ENCODE assay signal across 2 cellular contexts in the genomic region with DNA sequence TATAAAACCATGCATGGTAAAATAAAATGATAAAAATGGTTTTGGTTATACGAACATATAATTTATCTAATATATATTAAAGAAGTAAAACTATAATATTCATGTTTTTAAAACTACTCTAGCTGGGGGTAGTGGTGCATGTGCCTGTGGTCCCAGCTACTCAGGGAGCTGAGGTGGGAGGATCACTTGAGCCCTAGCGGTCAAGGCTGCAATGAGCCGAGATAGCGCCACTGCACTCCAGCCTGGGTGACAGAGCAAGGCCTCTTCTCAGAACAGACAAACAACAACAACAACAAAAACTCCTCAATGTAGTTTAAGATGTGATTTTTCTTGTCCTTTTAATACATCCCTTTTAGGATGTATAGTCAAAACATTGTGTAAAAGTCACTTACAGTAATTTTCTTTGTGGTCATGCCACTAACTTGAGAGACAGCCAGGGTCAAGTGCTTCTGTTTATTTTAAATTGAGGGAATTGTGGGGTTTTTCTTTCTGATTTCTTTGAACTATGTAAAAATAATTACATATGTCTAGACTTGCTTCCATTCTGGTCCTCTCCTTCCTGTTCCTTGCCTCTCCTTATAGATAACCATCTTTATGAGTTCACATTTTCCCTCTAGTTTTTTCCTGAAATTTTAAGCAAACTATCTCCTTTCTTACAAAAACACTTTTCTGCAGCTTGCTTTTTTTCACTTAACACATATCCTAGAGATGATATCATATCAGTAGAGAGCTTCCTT.
TF ChIP-seq lines count a peak whose summit lies in the region.

No MANE protein-coding gene starts in this region.

TF ChIP-seq in WTC11, 78 proteins besides CTCF, POLR2A, EP300 and RAD21:
- TF ChIP-seq PREB (CRISPR knock-in tag; IDR thresholded peaks at IDR 0.05; ENCODE audit: borderline replicate concordance) (no peak), CBFB (CRISPR knock-in tag; IDR thresholded peaks at IDR 0.05; ENCODE audit: low read depth) (no peak), ZNF671 (CRISPR knock-in tag; IDR thresholded peaks at IDR 0.05) (no peak), JAZF1 (CRISPR knock-in tag; IDR thresholded peaks at IDR 0.05) (no peak), ZNF232 (CRISPR knock-in tag; IDR thresholded peaks at IDR 0.05) (no peak), NFE2L1 (CRISPR knock-in tag; IDR thresholded peaks at IDR 0.05) (no peak), ZBTB43 (CRISPR knock-in tag; IDR thresholded peaks at IDR 0.05) (no peak), KAT7 (CRISPR knock-in tag; IDR thresholded peaks at IDR 0.05; ENCODE audit: borderline replicate concordance) (no peak)
- TF ChIP-seq, protein P1, sequence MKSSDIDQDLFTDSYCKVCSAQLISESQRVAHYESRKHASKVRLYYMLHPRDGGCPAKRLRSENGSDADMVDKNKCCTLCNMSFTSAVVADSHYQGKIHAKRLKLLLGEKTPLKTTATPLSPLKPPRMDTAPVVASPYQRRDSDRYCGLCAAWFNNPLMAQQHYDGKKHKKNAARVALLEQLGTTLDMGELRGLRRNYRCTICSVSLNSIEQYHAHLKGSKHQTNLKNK (CRISPR knock-in tag; IDR thresholded peaks at IDR 0.05) = no peak
- TF ChIP-seq, protein P2, sequence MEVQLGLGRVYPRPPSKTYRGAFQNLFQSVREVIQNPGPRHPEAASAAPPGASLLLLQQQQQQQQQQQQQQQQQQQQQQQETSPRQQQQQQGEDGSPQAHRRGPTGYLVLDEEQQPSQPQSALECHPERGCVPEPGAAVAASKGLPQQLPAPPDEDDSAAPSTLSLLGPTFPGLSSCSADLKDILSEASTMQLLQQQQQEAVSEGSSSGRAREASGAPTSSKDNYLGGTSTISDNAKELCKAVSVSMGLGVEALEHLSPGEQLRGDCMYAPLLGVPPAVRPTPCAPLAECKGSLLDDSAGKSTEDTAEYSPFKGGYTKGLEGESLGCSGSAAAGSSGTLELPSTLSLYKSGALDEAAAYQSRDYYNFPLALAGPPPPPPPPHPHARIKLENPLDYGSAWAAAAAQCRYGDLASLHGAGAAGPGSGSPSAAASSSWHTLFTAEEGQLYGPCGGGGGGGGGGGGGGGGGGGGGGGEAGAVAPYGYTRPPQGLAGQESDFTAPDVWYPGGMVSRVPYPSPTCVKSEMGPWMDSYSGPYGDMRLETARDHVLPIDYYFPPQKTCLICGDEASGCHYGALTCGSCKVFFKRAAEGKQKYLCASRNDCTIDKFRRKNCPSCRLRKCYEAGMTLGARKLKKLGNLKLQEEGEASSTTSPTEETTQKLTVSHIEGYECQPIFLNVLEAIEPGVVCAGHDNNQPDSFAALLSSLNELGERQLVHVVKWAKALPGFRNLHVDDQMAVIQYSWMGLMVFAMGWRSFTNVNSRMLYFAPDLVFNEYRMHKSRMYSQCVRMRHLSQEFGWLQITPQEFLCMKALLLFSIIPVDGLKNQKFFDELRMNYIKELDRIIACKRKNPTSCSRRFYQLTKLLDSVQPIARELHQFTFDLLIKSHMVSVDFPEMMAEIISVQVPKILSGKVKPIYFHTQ (CRISPR knock-in tag; IDR thresholded peaks at IDR 0.05) = no peak

TF ChIP-seq in H1, 55 proteins besides CTCF, POLR2A, EP300 and RAD21:
- no peak for TF ChIP-seq POU5F1 (IDR thresholded peaks at IDR 0.05; ENCODE audit: low read depth, low read length)
